23 cellular contexts compared by ENCODE assay signal in the genomic region with DNA sequence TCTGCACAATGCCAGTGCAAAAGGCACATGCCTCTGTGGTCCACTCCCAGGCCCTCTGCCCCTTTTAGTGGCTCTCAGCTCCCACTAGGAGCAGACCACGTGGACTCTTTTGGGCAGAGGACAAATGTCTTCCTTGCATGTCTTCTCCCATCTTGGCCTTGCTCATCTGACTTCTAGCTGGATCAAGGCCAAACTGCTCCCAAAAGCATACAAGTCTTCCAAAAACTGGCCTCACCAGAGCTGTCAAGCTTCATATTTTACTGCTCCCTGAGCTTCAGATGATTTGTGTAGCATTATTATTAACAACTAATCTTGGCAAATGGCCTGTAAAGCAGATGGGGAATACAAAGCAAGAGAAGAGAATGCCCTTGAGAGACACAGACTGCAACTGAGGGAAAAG. TPM values are rescaled to one million over a fixed set of nuclear protein-coding genes. Genes with fewer than 3 reads are reported as not detected.
DNase-seq lines count a peak whose midpoint lies in the region; ATAC-seq, FAIRE-seq and TF ChIP-seq lines count a peak whose summit lies in the region.
"Had no signal": no experiment of that assay in that cellular context is flagged by ENCODE, and none has a peak within 500 bp of the region (broad histone marks: within the 10 kb centered on the region; RNA-seq: fewer than 3 reads in every experiment).

No MANE protein-coding gene starts in this region.

- H3K4me3 Mint-ChIP-seq in T-helper 17 cell (no peak overlapping the region), Calu3 (ENCODE audit: low read depth, unreplicated experiment) (no peak overlapping the region)
- H3K4me3 Mint-ChIP-seq: activated B cell treated with CpG ODN at 0.5 μM for 24 hours; activated naive CD8-positive, alpha-beta T cell treated with anti-CD3 and anti-CD28 coated beads for 36 hours; activated T-helper 1 cell treated with anti-CD3 and anti-CD28 coated beads, Interleukin-12 subunit alpha, Interleukin-12 subunit beta, Interleukin-2, Interleukin-4 antibody, amounts not matched to agents 30 ng/mL and 10 ng/mL and 1 ng/mL, durations not matched to agents 14 hours and 24 hours and 36 hours; CD8-positive, alpha-beta T cell; stimulated activated naive CD8-positive, alpha-beta T cell treated with anti-CD3 and anti-CD28 coated beads, Interleukin-15, amount 100 ng/mL, for 72 hours had no signal

- no peaks in the 10 kb centered on the region for H3K79me2 ChIP-seq in HepG2 (ENCODE audit: insufficient read depth, low read length)

- no peak for DNase-seq in HepG2 (ENCODE audit: low spot score)
- DNase-seq in right lobe of liver, result no peak
- no peak for DNase-seq in T-helper 17 cell
- no peak for DNase-seq in lower lobe of right lung
- DNase-seq in LoVo (ENCODE audit: low spot score), result no peak
- no peak for DNase-seq in NCI-H2029 treated with DMSO at 0.1 percent for 48 hours (lab: John Stamatoyannopoulos, UW)
- DNase-seq in dermis blood vessel endothelial cell, result no peak
- DNase-seq in Calu3, result no peak
- DNase-seq: activated B cell treated with CpG ODN at 0.5 μM for 24 hours; activated naive CD8-positive, alpha-beta T cell treated with anti-CD3 and anti-CD28 coated beads for 36 hours; CD8-positive, alpha-beta T cell; foreskin melanocyte; NCI-H2171 treated with DMSO at 0.1 percent for 48 hours; NCI-H774; OCI-M1; stimulated activated CD4-positive, alpha-beta T cell treated with anti-CD3 and anti-CD28 coated beads, Interleukin-4, amount 100 ng/mL, for 1 hour; stimulated activated naive CD8-positive, alpha-beta T cell treated with anti-CD3 and anti-CD28 coated beads, Interleukin-15, amount 100 ng/mL, for 72 hours; uterus had no signal

- no peak overlapping the region for H3K27ac ChIP-seq in HepG2 (ENCODE audit: extremely low read length, insufficient read depth, low read length)
- H3K27ac ChIP-seq in right lobe of liver, result no peak overlapping the region
- H3K27ac ChIP-seq in lower lobe of right lung, result peak overlapping the region; percentile 19
- H3K27ac ChIP-seq: breast epithelium, prostate gland, skin epidermis, uterus had no signal

- TF ChIP-seq EP300 in HepG2 (IDR thresholded peaks at IDR 0.05; ENCODE audit: low read depth in 2 of 2, low read length in 2 of 2), result no peak
- no peak for TF ChIP-seq EP300 in HepG2 (CRISPR knock-in tag; IDR thresholded peaks at IDR 0.05; ENCODE audit: borderline replicate concordance)

- H3K27me3 Mint-ChIP-seq in T-helper 17 cell (no peaks in the 10 kb centered on the region), Calu3 (ENCODE audit: unreplicated experiment) (no peaks in the 10 kb centered on the region)
- H3K27me3 Mint-ChIP-seq: activated B cell treated with CpG ODN at 0.5 μM for 24 hours; activated naive CD8-positive, alpha-beta T cell treated with anti-CD3 and anti-CD28 coated beads for 36 hours; stimulated activated naive CD8-positive, alpha-beta T cell treated with anti-CD3 and anti-CD28 coated beads, Interleukin-15, amount 100 ng/mL, for 72 hours had no signal

- 0 out of 5 replicates have a peak, but pooled peaks cover 0 to 3% of the 10 kb centered on the region in 2 experiments for H3K27me3 ChIP-seq in HepG2 (ENCODE audit: control insufficient read depth in 1 of 2, insufficient read depth in 2 of 2, low read length in 2 of 2)
- no peaks in the 10 kb centered on the region for H3K27me3 ChIP-seq in right lobe of liver
- H3K27me3 ChIP-seq in lower lobe of right lung (ENCODE audit: low read depth), result no peaks in the 10 kb centered on the region
- H3K27me3 ChIP-seq: breast epithelium, uterus had no signal

- H3K36me3 Mint-ChIP-seq in T-helper 17 cell (ENCODE audit: low read depth), result peaks cover 9% of the 10 kb centered on the region
- H3K36me3 Mint-ChIP-seq in Calu3 (ENCODE audit: insufficient read depth, unreplicated experiment), result no peaks in the 10 kb centered on the region

- no peak overlapping the region for H2AFZ ChIP-seq in HepG2 (ENCODE audit: low read length)

- no peak overlapping the region for H3K9ac ChIP-seq in HepG2 (ENCODE audit: insufficient read depth, low read depth, low read length)

- POLR2A ChIA-PET in HepG2 (lab: Yijun Ruan, JAX), result no interaction called here

- ATAC-seq in HepG2 (no peak), right lobe of liver (no peak), T-helper 17 cell (no peak), lower lobe of right lung (no peak)
- ATAC-seq: CD8-positive, alpha-beta T cell; stimulated activated naive CD8-positive, alpha-beta T cell treated with anti-CD3 and anti-CD28 coated beads, Interleukin-15, amount 100 ng/mL, for 72 hours had no signal

- no peak for TF ChIP-seq RAD21 in HepG2 (CRISPR knock-in tag; IDR thresholded peaks at IDR 0.05)

- CTCF ChIA-PET in HepG2 (lab: Yijun Ruan, JAX; ENCODE audit: low intra/inter-chr PET ratio, low total read pairs), result no interaction called here
- CTCF ChIA-PET in Calu3 (lab: Charles Lee), result interaction anchor here (1.0 kb wide), 1 partner anchor 208 kb away, joined by 3 read pairs; no protein-coding TSS in a partner anchor

- no CpG with 5 or more reads among the region's 1 CpG for WGBS in HepG2 (ENCODE audit: low lambda C conversion rate)
- WGBS in right lobe of liver (ENCODE audit: insufficient coverage, low coverage, low lambda C conversion rate, missing lambda C conversion rate), result 71% methylated on average over 1 of the region's 1 CpG

- no peak for TF ChIP-seq CTCF in HepG2 (CRISPR knock-in tag; IDR thresholded peaks at IDR 0.05)
- TF ChIP-seq CTCF in right lobe of liver (IDR thresholded peaks at IDR 0.05), result no peak
- TF ChIP-seq CTCF in lower lobe of right lung (IDR thresholded peaks at IDR 0.05), result no peak
- TF ChIP-seq CTCF in Calu3 (IDR thresholded peaks at IDR 0.05; ENCODE audit: unreplicated experiment), result no peak

- BruUV-seq in HepG2 (replicated peaks; lab: Mats Ljungman, UMichigan) (no TSS peak), Calu3 (replicated peaks; lab: Mats Ljungman, UMichigan) (no TSS peak)

- H3K4me1 Mint-ChIP-seq in T-helper 17 cell (peaks cover 34% of the 10 kb centered on the region), Calu3 (ENCODE audit: low read depth, unreplicated experiment) (peaks cover 20% of the 10 kb centered on the region)

- H3K9me3 Mint-ChIP-seq in Calu3 (ENCODE audit: low read depth, unreplicated experiment), result no peaks in the 10 kb centered on the region
- H3K9me3 Mint-ChIP-seq: activated B cell treated with CpG ODN at 0.5 μM for 24 hours; activated naive CD8-positive, alpha-beta T cell treated with anti-CD3 and anti-CD28 coated beads for 36 hours; activated T-helper 1 cell treated with anti-CD3 and anti-CD28 coated beads, Interleukin-12 subunit alpha, Interleukin-12 subunit beta, Interleukin-2, Interleukin-4 antibody, amounts not matched to agents 30 ng/mL and 10 ng/mL and 1 ng/mL, durations not matched to agents 14 hours and 24 hours and 36 hours; CD8-positive, alpha-beta T cell; stimulated activated naive CD8-positive, alpha-beta T cell treated with anti-CD3 and anti-CD28 coated beads, Interleukin-15, amount 100 ng/mL, for 72 hours had no signal

- no peak for TF ChIP-seq POLR2A in HepG2 (IDR thresholded peaks at IDR 0.05; ENCODE audit: insufficient read depth in 1 of 2, low read depth in 2 of 2, low read length in 2 of 2)
- TF ChIP-seq POLR2A in right lobe of liver (IDR thresholded peaks at IDR 0.05), result no peak

- H3K27ac Mint-ChIP-seq in T-helper 17 cell (peak overlapping the region; percentile 88), Calu3 (ENCODE audit: unreplicated experiment) (no peak overlapping the region)
- H3K27ac Mint-ChIP-seq: activated B cell treated with CpG ODN at 0.5 μM for 24 hours; activated naive CD8-positive, alpha-beta T cell treated with anti-CD3 and anti-CD28 coated beads for 36 hours; activated T-helper 1 cell treated with anti-CD3 and anti-CD28 coated beads, Interleukin-12 subunit alpha, Interleukin-12 subunit beta, Interleukin-2, Interleukin-4 antibody, amounts not matched to agents 30 ng/mL and 10 ng/mL and 1 ng/mL, durations not matched to agents 14 hours and 24 hours and 36 hours; stimulated activated naive CD8-positive, alpha-beta T cell treated with anti-CD3 and anti-CD28 coated beads, Interleukin-15, amount 100 ng/mL, for 72 hours had no signal

- no peak overlapping the region for H3K4me3 ChIP-seq in HepG2 (replicated peaks in 1 of 3; ENCODE audit: insufficient read depth in 1 of 3, low read depth in 2 of 3, low read length in 3 of 3)
- H3K4me3 ChIP-seq in right lobe of liver, result no peak overlapping the region
- H3K4me3 ChIP-seq in lower lobe of right lung, result no peak overlapping the region
- H3K4me3 ChIP-seq: breast epithelium, prostate gland, skin epidermis, uterus had no signal

- H3K9me3 ChIP-seq in HepG2 (ENCODE audit: low read length) (no peaks in the 10 kb centered on the region), right lobe of liver (no peaks in the 10 kb centered on the region), T-helper 17 cell (ENCODE audit: control insufficient read depth, low read length, poor library complexity, severe bottlenecking) (no peaks in the 10 kb centered on the region), lower lobe of right lung (no peaks in the 10 kb centered on the region)
- H3K9me3 ChIP-seq: breast epithelium, prostate gland, uterus had no signal

- no peak overlapping the region for H3K4me2 ChIP-seq in HepG2 (ENCODE audit: low read depth, low read length)

- H3K36me3 ChIP-seq in HepG2 (replicated peaks in 1 of 2; ENCODE audit: control insufficient read depth in 1 of 2, insufficient read depth in 2 of 2, low read length in 2 of 2), result no peaks in the 10 kb centered on the region
- peaks cover 0 to 3% (median 0%) of the 10 kb centered on the region in 4 donors for H3K36me3 ChIP-seq in right lobe of liver
- H3K36me3 ChIP-seq in lower lobe of right lung, result peaks cover 43% of the 10 kb centered on the region
- H3K36me3 ChIP-seq: breast epithelium, prostate gland, uterus had no signal

- peaks cover 14% of the 10 kb centered on the region for H3K4me1 ChIP-seq in HepG2 (ENCODE audit: insufficient read depth, low read length)
- no peaks in the 10 kb centered on the region for H3K4me1 ChIP-seq in right lobe of liver
- peaks cover 12% of the 10 kb centered on the region for H3K4me1 ChIP-seq in lower lobe of right lung
- H3K4me1 ChIP-seq: breast epithelium, prostate gland, uterus had no signal

- H4K20me1 ChIP-seq in HepG2 (ENCODE audit: insufficient read depth, low read length), result no peaks in the 10 kb centered on the region

- intact Hi-C loops in HepG2 (cut with micrococcal nuclease; ENCODE audit: unreplicated experiment) (no loop called here), right lobe of liver (cut with DNase I) (no loop called here), lower lobe of right lung (cut with DNase I) (no loop called here), Calu3 (cut with micrococcal nuclease; ENCODE audit: unreplicated experiment) (no loop called here)

- in situ Hi-C loops in HepG2 (cut with HindIII; ENCODE audit: extremely low pct_ligation_motif_present, low pct_unique_long_range_greater_than_20kb), result no loop called here

- no peak for FAIRE-seq in HepG2 (lab: Jason Lieb, UNC)

RNA-seq across cellular contexts. Expression of gene SMPD1, which starts 6.9 kb away (rescaled TPM):
- 5.3 and 8.4 TPM in 2 replicates for total RNA-seq in HepG2 (2016; rRNA removed; fragmentation: Illumina TruSeq; extraction: Trizol)
- 3.1 and 3.7 TPM in 2 replicates for total RNA-seq in HepG2 (2016; cell fraction: cytosol; rRNA removed; fragmentation: Illumina TruSeq; extraction: Trizol; ENCODE audit: low read depth)
- 3.9 and 9.3 TPM in 2 replicates for total RNA-seq in HepG2 (2016; cell fraction: insoluble cytoplasmic fraction; rRNA removed; fragmentation: Illumina TruSeq; extraction: Trizol)
- 7.2 TPM in 2 replicates for total RNA-seq in HepG2 (2016; cell fraction: membrane; rRNA removed; fragmentation: Illumina TruSeq; extraction: Trizol)
- total RNA-seq in HepG2 (2016; cell fraction: nucleus; rRNA removed; fragmentation: Illumina TruSeq; extraction: Trizol), result 7.5 and 7.8 TPM in 2 replicates
- 6.3 and 9.2 TPM in 2 replicates for polyA plus RNA-seq in HepG2 (2011; rRNA removed)
- 6.7 and 8.2 TPM in 2 replicates for polyA plus RNA-seq in HepG2 (2011; cell fraction: cytosol; rRNA removed)
- 5.6 and 6.2 TPM in 2 replicates for polyA plus RNA-seq in HepG2 (2011; cell fraction: nucleus; rRNA removed)
- 5.3 and 6.5 TPM in 2 replicates for polyA plus RNA-seq in HepG2 (2012)
- 3.8 and 4.6 TPM in 2 replicates for polyA plus RNA-seq in HepG2 (2016; cell fraction: cytosol; fragmentation: Illumina TruSeq; extraction: Trizol; ENCODE audit: low read depth)
- 4.9 and 6.3 TPM in 2 replicates for polyA plus RNA-seq in HepG2 (2016; cell fraction: insoluble cytoplasmic fraction; fragmentation: Illumina TruSeq; extraction: Trizol; ENCODE audit: low read depth)
- 8.5 and 9.0 TPM in 2 replicates for polyA plus RNA-seq in HepG2 (2016; cell fraction: membrane; fragmentation: Illumina TruSeq; extraction: Trizol; ENCODE audit: low read depth)
- polyA plus RNA-seq in HepG2 (2016; cell fraction: nucleus; fragmentation: Illumina TruSeq; extraction: Trizol; ENCODE audit: insufficient read depth, low read depth), result 16.3 TPM in 2 replicates
- 5.4 and 13.1 TPM in 2 replicates for polyA minus RNA-seq in HepG2 (2011; rRNA and poly(A)+ RNA removed; ENCODE audit: low replicate concordance)
- 4.3 and 5.8 TPM in 2 replicates for polyA minus RNA-seq in HepG2 (2011; cell fraction: cytosol; rRNA and poly(A)+ RNA removed)
- polyA minus RNA-seq in HepG2 (2011; cell fraction: nucleus; rRNA and poly(A)+ RNA removed), result 1.7 and 2.2 TPM in 2 replicates
- total RNA-seq in right lobe of liver, result 10 to 100 TPM; 45.3 to 77.9 (median 57.3) TPM
- 10 to 100 TPM; 25.3 to 32.9 TPM for total RNA-seq in T-helper 17 cell
- 39.7 TPM for total RNA-seq in lower lobe of right lung
- 25.2 and 27.6 TPM in 2 replicates for total RNA-seq in dermis blood vessel endothelial cell
- 21.2 and 25.6 TPM in 2 replicates for total RNA-seq in Calu3 (2022)

RNA-seq across cellular contexts. Expression of gene APBB1, which starts 21.7 kb away (rescaled TPM):
- 2.4 and 3.5 TPM in 2 replicates for total RNA-seq in HepG2 (2016; rRNA removed; fragmentation: Illumina TruSeq; extraction: Trizol)
- 1.0 and 1.7 TPM in 2 replicates for total RNA-seq in HepG2 (2016; cell fraction: cytosol; rRNA removed; fragmentation: Illumina TruSeq; extraction: Trizol; ENCODE audit: low read depth)
- total RNA-seq in HepG2 (2016; cell fraction: insoluble cytoplasmic fraction; rRNA removed; fragmentation: Illumina TruSeq; extraction: Trizol), result 2.1 and 2.8 TPM in 2 replicates
- total RNA-seq in HepG2 (2016; cell fraction: membrane; rRNA removed; fragmentation: Illumina TruSeq; extraction: Trizol), result 1.9 and 2.4 TPM in 2 replicates
- total RNA-seq in HepG2 (2016; cell fraction: nucleus; rRNA removed; fragmentation: Illumina TruSeq; extraction: Trizol), result 1.5 and 2.5 TPM in 2 replicates
- polyA plus RNA-seq in HepG2 (2011; rRNA removed), result 1.7 and 2.4 TPM in 2 replicates
- 1.7 and 1.8 TPM in 2 replicates for polyA plus RNA-seq in HepG2 (2011; cell fraction: cytosol; rRNA removed)
- polyA plus RNA-seq in HepG2 (2011; cell fraction: nucleus; rRNA removed), result 3.0 and 5.2 TPM in 2 replicates
- 0.78 and 1.0 TPM in 2 replicates for polyA plus RNA-seq in HepG2 (2012)
- polyA plus RNA-seq in HepG2 (2016; cell fraction: cytosol; fragmentation: Illumina TruSeq; extraction: Trizol; ENCODE audit: low read depth), result 1.1 and 1.3 TPM in 2 replicates
- 1.9 and 2.0 TPM in 2 replicates for polyA plus RNA-seq in HepG2 (2016; cell fraction: insoluble cytoplasmic fraction; fragmentation: Illumina TruSeq; extraction: Trizol; ENCODE audit: low read depth)
- 1.4 and 1.5 TPM in 2 replicates for polyA plus RNA-seq in HepG2 (2016; cell fraction: membrane; fragmentation: Illumina TruSeq; extraction: Trizol; ENCODE audit: low read depth)
- 2.7 and 3.0 TPM in 2 replicates for polyA plus RNA-seq in HepG2 (2016; cell fraction: nucleus; fragmentation: Illumina TruSeq; extraction: Trizol; ENCODE audit: insufficient read depth, low read depth)
- polyA minus RNA-seq in HepG2 (2011; rRNA and poly(A)+ RNA removed; ENCODE audit: low replicate concordance), result 0.37 and 2.9 TPM in 2 replicates
- 0.44 and 2.0 TPM in 2 replicates for polyA minus RNA-seq in HepG2 (2011; cell fraction: cytosol; rRNA and poly(A)+ RNA removed)
- 1.9 and 2.4 TPM in 2 replicates for polyA minus RNA-seq in HepG2 (2011; cell fraction: nucleus; rRNA and poly(A)+ RNA removed)
- total RNA-seq in right lobe of liver, result 1 to 10 TPM; 3.3 to 5.6 (median 3.8) TPM
- 10 to 100 TPM; 60.0 to 63.3 TPM for total RNA-seq in T-helper 17 cell
- 37.2 TPM for total RNA-seq in lower lobe of right lung
- total RNA-seq in dermis blood vessel endothelial cell, result 43.9 and 52.9 TPM in 2 replicates
- total RNA-seq in Calu3 (2022), result 2.8 and 2.9 TPM in 2 replicates

RNA-seq across cellular contexts. Expression of gene HPX, which starts 43.6 kb away (rescaled TPM):
- 29.6 and 57.4 TPM in 2 replicates for total RNA-seq in HepG2 (2016; rRNA removed; fragmentation: Illumina TruSeq; extraction: Trizol)
- total RNA-seq in HepG2 (2016; cell fraction: cytosol; rRNA removed; fragmentation: Illumina TruSeq; extraction: Trizol; ENCODE audit: low read depth), result 7.4 and 9.1 TPM in 2 replicates
- total RNA-seq in HepG2 (2016; cell fraction: insoluble cytoplasmic fraction; rRNA removed; fragmentation: Illumina TruSeq; extraction: Trizol), result 28.5 and 59.2 TPM in 2 replicates
- 9.6 and 11.3 TPM in 2 replicates for total RNA-seq in HepG2 (2016; cell fraction: membrane; rRNA removed; fragmentation: Illumina TruSeq; extraction: Trizol)
- 60.0 and 62.1 TPM in 2 replicates for total RNA-seq in HepG2 (2016; cell fraction: nucleus; rRNA removed; fragmentation: Illumina TruSeq; extraction: Trizol)
- 6.2 and 9.2 TPM in 2 replicates for polyA plus RNA-seq in HepG2 (2011; rRNA removed)
- polyA plus RNA-seq in HepG2 (2011; cell fraction: cytosol; rRNA removed), result 7.9 and 10.5 TPM in 2 replicates
- polyA plus RNA-seq in HepG2 (2011; cell fraction: nucleus; rRNA removed), result 6.2 and 6.6 TPM in 2 replicates
- polyA plus RNA-seq in HepG2 (2012), result 1.3 and 1.4 TPM in 2 replicates
- 6.7 and 7.9 TPM in 2 replicates for polyA plus RNA-seq in HepG2 (2016; cell fraction: cytosol; fragmentation: Illumina TruSeq; extraction: Trizol; ENCODE audit: low read depth)
- 28.3 and 32.1 TPM in 2 replicates for polyA plus RNA-seq in HepG2 (2016; cell fraction: insoluble cytoplasmic fraction; fragmentation: Illumina TruSeq; extraction: Trizol; ENCODE audit: low read depth)
- polyA plus RNA-seq in HepG2 (2016; cell fraction: membrane; fragmentation: Illumina TruSeq; extraction: Trizol; ENCODE audit: low read depth), result 8.6 and 17.5 TPM in 2 replicates
- polyA plus RNA-seq in HepG2 (2016; cell fraction: nucleus; fragmentation: Illumina TruSeq; extraction: Trizol; ENCODE audit: insufficient read depth, low read depth), result 86.2 and 88.6 TPM in 2 replicates
- 0.26 and 20.4 TPM in 2 replicates for polyA minus RNA-seq in HepG2 (2011; rRNA and poly(A)+ RNA removed; ENCODE audit: low replicate concordance)
- 3.1 and 4.2 TPM in 2 replicates for polyA minus RNA-seq in HepG2 (2011; cell fraction: cytosol; rRNA and poly(A)+ RNA removed)
- 4.1 and 4.5 TPM in 2 replicates for polyA minus RNA-seq in HepG2 (2011; cell fraction: nucleus; rRNA and poly(A)+ RNA removed)
- 1,000 to 10,000 TPM; 3,555 to 5,250 (median 4,456) TPM for total RNA-seq in right lobe of liver
- total RNA-seq in T-helper 17 cell, result under 1 TPM; 0.47 to 0.86 TPM
- total RNA-seq in lower lobe of right lung, result 1.7 TPM
- 0.19 and 0.51 TPM in 2 replicates for total RNA-seq in dermis blood vessel endothelial cell
- total RNA-seq in Calu3 (2022), result 0.45 and 11.0 TPM in 2 replicates
- total RNA-seq: activated CD8-positive, alpha-beta memory T cell treated with anti-CD3 and anti-CD28 coated beads for 36 hours; activated naive CD8-positive, alpha-beta T cell treated with anti-CD3 and anti-CD28 coated beads for 36 hours; activated T-helper 1 cell treated with anti-CD3 and anti-CD28 coated beads, Interleukin-12 subunit alpha, Interleukin-12 subunit beta, Interleukin-2, Interleukin-4 antibody, amounts not matched to agents 30 ng/mL and 10 ng/mL and 1 ng/mL, durations not matched to agents 14 hours and 24 hours and 36 hours had no signal

Comparison
In these comparisons a context has a peak if more than half of its experiments do, and no peak if none do; other contexts are left out.
1. RNA of gene HPX, which starts 43.6 kb away (total RNA-seq): 3,555 to 5,250 TPM in right lobe of liver; 7.4 to 62.1 TPM in HepG2, 1.7 TPM in lower lobe of right lung (single experiment), 0.47 to 0.86 TPM in T-helper 17 cell, 0.19 to 0.51 TPM in dermis blood vessel endothelial cell and 0.45 to 11.0 TPM in Calu3; every median in the first group is over 10 times any median in the second.